ENCODE assay signal across 10 cellular contexts in the genomic region with DNA sequence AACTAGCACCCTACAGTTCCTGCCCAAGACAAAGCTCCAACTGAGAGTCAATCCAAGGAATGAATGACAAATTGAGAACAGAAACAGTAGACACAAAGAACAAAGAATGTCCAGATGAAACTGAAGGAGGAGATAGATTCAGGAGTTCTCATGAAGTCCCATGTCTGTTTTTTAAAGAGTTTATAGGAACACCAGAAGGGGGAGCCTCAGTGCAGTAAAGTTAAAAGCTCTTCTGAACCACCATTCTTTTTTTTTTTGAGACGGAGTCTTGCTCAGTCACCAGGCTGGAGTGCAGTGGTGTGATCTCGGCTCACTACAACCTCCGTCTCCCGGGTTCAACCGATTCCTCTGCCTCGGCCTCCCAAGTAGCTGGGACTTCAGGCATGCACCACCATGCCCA.
DNase-seq lines count a peak whose midpoint lies in the region; ATAC-seq and TF ChIP-seq lines count a peak whose summit lies in the region.
"Had no signal": no experiment of that assay in that cellular context is flagged by ENCODE, and none has a peak within 500 bp of the region (broad histone marks: within the 10 kb centered on the region; RNA-seq: fewer than 3 reads in every experiment).

No MANE protein-coding gene starts in this region.

- CTCF ChIA-PET in IMR-90 (lab: Yijun Ruan, JAX) = interaction anchor here (0.6 to 1.7 kb wide), 12 partner anchors 12 to 381 kb away, joined by 3 to 12 read pairs (median 4); no protein-coding TSS in a partner anchor

- ATAC-seq in IMR-90 (ENCODE audit: low read depth) (peak; percentile 81), Right ventricle myocardium superior (ENCODE audit: poor library complexity) (no peak), GM19452 (IDR thresholded peaks at IDR 0.05; ENCODE audit: unreplicated experiment) (no peak)
- ATAC-seq: A549 had no signal

- H2BK20ac ChIP-seq in IMR-90 (ENCODE audit: low read depth, low read length) = no peak overlapping the region

- no peak overlapping the region for H3K4ac ChIP-seq in IMR-90 (ENCODE audit: low read depth, low read length)

- H4K5ac ChIP-seq in IMR-90 (ENCODE audit: low read depth, low read length) = no peak overlapping the region

- H3K27me3 ChIP-seq in IMR-90 (ENCODE audit: control insufficient read depth, insufficient read depth, low read length) (no peaks in the 10 kb centered on the region), neural progenitor cell (no peaks in the 10 kb centered on the region), esophagus squamous epithelium (no peaks in the 10 kb centered on the region)

- no peak overlapping the region for H3K56ac ChIP-seq in IMR-90 (ENCODE audit: extremely low read depth, insufficient read depth, low read length)

- POLR2A ChIA-PET in IMR-90 (lab: Charles Lee; ENCODE audit: unreplicated experiment) = no interaction called here

- H3K9me1 ChIP-seq in IMR-90 (ENCODE audit: insufficient read depth, low read length) = no peaks in the 10 kb centered on the region

- no TSS peak for BruUV-seq in IMR-90 (replicated peaks; lab: Mats Ljungman, UMichigan)

- no peaks in the 10 kb centered on the region for H3K4me1 ChIP-seq in IMR-90 (ENCODE audit: control insufficient read depth, insufficient read depth, low read length)
- peaks cover 12% of the 10 kb centered on the region for H3K4me1 ChIP-seq in neural progenitor cell
- H3K4me1 ChIP-seq in esophagus squamous epithelium = no peaks in the 10 kb centered on the region
- H3K4me1 ChIP-seq: A549 had no signal

- no peak overlapping the region for H3K14ac ChIP-seq in IMR-90 (replicated peaks; ENCODE audit: low read depth, low read length)

- in situ Hi-C loops in IMR-90 (cut with MboI; ENCODE audit: low sequenced_read_pairs) = no loop called here
- in situ Hi-C loops in astrocyte of the cerebellum (cut with HindIII; ENCODE audit: low sequenced_read_pairs) = no loop called here

- H3F3A ChIP-seq in neural progenitor cell (ENCODE audit: low read depth) = no peaks in the 10 kb centered on the region

- no peak overlapping the region for H2AFZ ChIP-seq in IMR-90 (replicated peaks; ENCODE audit: low read length, poor library complexity)
- H2AFZ ChIP-seq in neural progenitor cell (replicated peaks) = peak overlapping the region; percentile 94

- no peaks in the 10 kb centered on the region for H3K9me3 ChIP-seq in IMR-90 (ENCODE audit: control insufficient read depth, insufficient read depth, low read length)
- H3K9me3 ChIP-seq in neural progenitor cell (ENCODE audit: low read depth) = no peaks in the 10 kb centered on the region
- no peaks in the 10 kb centered on the region for H3K9me3 ChIP-seq in esophagus squamous epithelium
- H3K9me3 ChIP-seq: A549 had no signal

- intact Hi-C loops in IMR-90 (cut with micrococcal nuclease) = loop anchor here (1.0 to 2.0 kb wide), 2 partner anchors 31 to 103 kb away; no protein-coding TSS in a partner anchor
- intact Hi-C loops in esophagus squamous epithelium (cut with DNase I) = no loop called here
- intact Hi-C loops in Right ventricle myocardium superior (cut with DNase I) = no loop called here

- WGBS in IMR-90 (ENCODE audit: extremely low coverage in 2 of 2, insufficient read length in 1 of 2), 2 experiments = no CpG with 5 or more reads among the region's 6 CpGs
- 72 to 80% methylated on average over 6 of the region's 6 CpGs for WGBS in esophagus squamous epithelium, 2 donors

- no peak overlapping the region for H4K8ac ChIP-seq in IMR-90 (ENCODE audit: low read depth in 2 of 2, low read length in 2 of 2)

- TF ChIP-seq RAD21 in IMR-90 (IDR thresholded peaks at IDR 0.05; ENCODE audit: low read length) = peak; percentile 52

- H2BK120ac ChIP-seq in IMR-90 (ENCODE audit: low read depth, low read length) = no peak overlapping the region

- H3K27ac ChIP-seq in IMR-90 (ENCODE audit: insufficient read depth, low read length) (no peak overlapping the region), neural progenitor cell (no peak overlapping the region), esophagus squamous epithelium (no peak overlapping the region)
- H3K27ac ChIP-seq: A549 had no signal

- no peak overlapping the region for H3K4me3 ChIP-seq in IMR-90 (ENCODE audit: insufficient read depth, low read depth, low read length)
- H3K4me3 ChIP-seq in astrocyte of the cerebellum (ENCODE audit: low read depth, low read length) = no peak overlapping the region
- no peak overlapping the region for H3K4me3 ChIP-seq in neural progenitor cell
- H3K4me3 ChIP-seq in esophagus squamous epithelium = no peak overlapping the region
- H3K4me3 ChIP-seq: A549 had no signal

- H3K4me2 ChIP-seq in IMR-90 (ENCODE audit: low read depth, low read length) = no peak overlapping the region
- no peak overlapping the region for H3K4me2 ChIP-seq in neural progenitor cell
- H3K4me2 ChIP-seq: A549 had no signal

- no peak overlapping the region for H3K4me3 Mint-ChIP-seq in neural progenitor cell
- H3K4me3 Mint-ChIP-seq: activated naive CD4-positive, alpha-beta T cell treated with anti-CD3 and anti-CD28 coated beads, Interleukin-2, amount 50 U/mL, for 24 hours had no signal

- H3K36me3 ChIP-seq in IMR-90 (ENCODE audit: control insufficient read depth, insufficient read depth, low read length) (no peaks in the 10 kb centered on the region), neural progenitor cell (no peaks in the 10 kb centered on the region), esophagus squamous epithelium (no peaks in the 10 kb centered on the region)

- no peak overlapping the region for H2BK5ac ChIP-seq in IMR-90 (ENCODE audit: low read depth, low read length, poor library complexity, severe bottlenecking)

- H3K79me2 ChIP-seq in neural progenitor cell (ENCODE audit: low read depth) = no peaks in the 10 kb centered on the region

- no peaks in the 10 kb centered on the region for H3K9me3 Mint-ChIP-seq in neural progenitor cell
- H3K9me3 Mint-ChIP-seq: activated naive CD4-positive, alpha-beta T cell treated with anti-CD3 and anti-CD28 coated beads, Interleukin-2, amount 50 U/mL, for 24 hours had no signal

- dilution Hi-C loops in IMR-90 (cut with HindIII; ENCODE audit: low sequenced_read_pairs, unreplicated experiment) = no loop called here

- no peaks in the 10 kb centered on the region for H3K36me3 Mint-ChIP-seq in neural progenitor cell
- H3K36me3 Mint-ChIP-seq: activated naive CD4-positive, alpha-beta T cell treated with anti-CD3 and anti-CD28 coated beads, Interleukin-2, amount 50 U/mL, for 24 hours had no signal

- no peak overlapping the region for H2AK9ac ChIP-seq in IMR-90 (replicated peaks; ENCODE audit: low read depth, low read length, poor library complexity)

- peak overlapping the region; percentile 50 for H3K27ac Mint-ChIP-seq in neural progenitor cell
- H3K27ac Mint-ChIP-seq: activated naive CD4-positive, alpha-beta T cell treated with anti-CD3 and anti-CD28 coated beads, Interleukin-2, amount 50 U/mL, for 24 hours had no signal

- no peak overlapping the region for H2AK5ac ChIP-seq in IMR-90 (ENCODE audit: low read depth, low read length)

- peaks cover 2% of the 10 kb centered on the region for H3K4me1 Mint-ChIP-seq in neural progenitor cell
- H3K4me1 Mint-ChIP-seq: activated naive CD4-positive, alpha-beta T cell treated with anti-CD3 and anti-CD28 coated beads, Interleukin-2, amount 50 U/mL, for 24 hours had no signal

- TF ChIP-seq CTCF in IMR-90 (conservative IDR thresholded peaks at IDR 0.05; ENCODE audit: low read depth, low read length) (peak; percentile 58), astrocyte of the cerebellum (IDR thresholded peaks at IDR 0.05; ENCODE audit: low read depth, low read length, missing control alignments) (peak; percentile 33), neural progenitor cell (IDR thresholded peaks at IDR 0.05) (peak; percentile 64), esophagus squamous epithelium (IDR thresholded peaks at IDR 0.05) (no peak)

- H3K9ac ChIP-seq in IMR-90 (ENCODE audit: low read depth, low read length) (no peak overlapping the region), neural progenitor cell (no peak overlapping the region)

- TF ChIP-seq POLR2A in IMR-90 (IDR thresholded peaks at IDR 0.05; ENCODE audit: low read depth, low read length) (no peak), esophagus squamous epithelium (IDR thresholded peaks at IDR 0.05) (no peak)

- no peak overlapping the region; the same call in 1 of the 2 replicates for H4K91ac ChIP-seq in IMR-90 (ENCODE audit: insufficient read depth, low read depth, low read length)

- H4K20me1 ChIP-seq in IMR-90 (ENCODE audit: insufficient read depth, low read length) = no peaks in the 10 kb centered on the region
- no peaks in the 10 kb centered on the region for H4K20me1 ChIP-seq in neural progenitor cell (ENCODE audit: low read depth)

- DNase-seq in NCI-H1092 treated with DMSO at 0.1 percent for 48 hours (lab: John Stamatoyannopoulos, UW) (peak; percentile 29), NCI-H1092 (lab: John Stamatoyannopoulos, UW) (no peak), IMR-90 (peak; percentile 56), astrocyte of the cerebellum (ENCODE audit: low read depth) (no peak), neural progenitor cell (ENCODE audit: low spot score) (peak; percentile 63), esophagus squamous epithelium (lab: John Stamatoyannopoulos, UW) (no peak), Right ventricle myocardium superior (no peak)

- H3K27me3 Mint-ChIP-seq in neural progenitor cell (ENCODE audit: insufficient read depth, low read depth) = no peaks in the 10 kb centered on the region

- no peak overlapping the region for H3K23ac ChIP-seq in IMR-90 (ENCODE audit: low read depth, low read length)

- H3K18ac ChIP-seq in IMR-90 (ENCODE audit: low read depth, low read length) = no peak overlapping the region

- no peaks in the 10 kb centered on the region for H3K79me1 ChIP-seq in IMR-90 (ENCODE audit: low read depth in 1 of 2, low read length in 2 of 2)

- no peak overlapping the region for H2BK15ac ChIP-seq in IMR-90 (ENCODE audit: low read depth, low read length)

TF ChIP-seq in IMR-90, 13 proteins besides CTCF, POLR2A, EP300 and RAD21:
- TF ChIP-seq MAZ (IDR thresholded peaks at IDR 0.05; ENCODE audit: borderline replicate concordance, low read depth, low read length) (no peak), FOS (IDR thresholded peaks at IDR 0.05; ENCODE audit: low read depth, low read length) (no peak), SMC3 (IDR thresholded peaks at IDR 0.05; ENCODE audit: low read depth, low read length) (peak; percentile 59)

Comparison
In these comparisons a context has a peak if more than half of its experiments do, and no peak if none do; other contexts are left out.
1. DNase-seq: peak in NCI-H1092 treated with DMSO at 0.1 percent for 48 hours (single experiment), IMR-90 (single experiment) and neural progenitor cell (single experiment); none in NCI-H1092 (single experiment), astrocyte of the cerebellum (single experiment), esophagus squamous epithelium (single experiment) and Right ventricle myocardium superior (single experiment).
2. CTCF ChIP-seq: peak in IMR-90 (single experiment), astrocyte of the cerebellum (single experiment) and neural progenitor cell (single experiment); none in esophagus squamous epithelium (0 of 6).